14 cellular contexts compared by ENCODE assay signal in the genomic region with DNA sequence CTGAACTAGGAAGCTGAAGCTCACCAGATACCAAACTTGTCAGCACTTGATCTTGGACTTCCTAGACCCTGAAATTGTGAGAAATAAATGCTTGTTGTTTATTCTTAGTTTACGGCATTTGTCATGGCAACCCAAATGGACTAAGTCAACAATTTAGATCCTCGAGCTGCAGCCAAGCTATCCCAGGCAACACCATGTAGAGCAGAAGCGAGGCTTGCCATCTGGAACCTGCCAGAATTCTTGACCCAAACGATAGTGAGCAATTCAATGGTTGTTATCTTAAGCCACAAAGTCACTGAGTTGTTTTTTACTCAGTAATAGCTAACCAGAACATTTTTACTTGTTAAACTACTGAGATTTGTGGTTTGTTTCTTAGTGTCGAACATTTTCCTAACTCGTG.
A peak's percentile ranks its signal among the peaks of the same experiment; 100 is the strongest.
DNase-seq lines count a peak whose midpoint lies in the region; ATAC-seq, FAIRE-seq and TF ChIP-seq lines count a peak whose summit lies in the region.
"Had no signal": no experiment of that assay in that cellular context is flagged by ENCODE, and none has a peak within 500 bp of the region (broad histone marks: within the 10 kb centered on the region; RNA-seq: fewer than 3 reads in every experiment).

No MANE protein-coding gene starts in this region.

- no peak overlapping the region for H3K4ac ChIP-seq in H1 (replicated peaks; ENCODE audit: insufficient read length, low read depth, low read length)
- no peak overlapping the region for H3K4ac ChIP-seq in trophoblast cell (ENCODE audit: low read depth, low read length)

- H3K27ac ChIP-seq in right atrium auricular region (no peak overlapping the region), H1 (ENCODE audit: low read depth, low read length) (no peak overlapping the region), trophoblast cell (ENCODE audit: low read depth, low read length) (no peak overlapping the region)
- H3K27ac ChIP-seq: BLaER1 treated with 17β-estradiol and CSF1 and Interleukin-3, amounts not matched to agents 10 nM and 100 nM had no signal

- no peak overlapping the region for H2BK15ac ChIP-seq in H1 (ENCODE audit: low read length)

- no peak overlapping the region for H3K23ac ChIP-seq in H1 (ENCODE audit: insufficient read length)
- peak overlapping the region; percentile 81 for H3K23ac ChIP-seq in trophoblast cell (ENCODE audit: low read length)

- H2BK12ac ChIP-seq in H1 (ENCODE audit: low read depth, low read length) (no peak overlapping the region), trophoblast cell (ENCODE audit: low read length) (no peak overlapping the region)

- H2BK120ac ChIP-seq in H1 (replicated peaks; ENCODE audit: low read depth, low read length), result no peak overlapping the region
- no peak overlapping the region for H2BK120ac ChIP-seq in trophoblast cell (ENCODE audit: insufficient read depth, low read length, poor library complexity)

- no peak overlapping the region for H3K4me3 ChIP-seq in right atrium auricular region
- H3K4me3 ChIP-seq in H1 (ENCODE audit: extremely low read depth in 1 of 4, insufficient read depth in 2 of 4, low read depth in 3 of 4, low read length in 4 of 4), result no peak overlapping the region
- H3K4me3 ChIP-seq in trophoblast cell (ENCODE audit: low read depth, low read length), result no peak overlapping the region
- H3K4me3 ChIP-seq: BLaER1 treated with 17β-estradiol and CSF1 and Interleukin-3, amounts not matched to agents 10 nM and 100 nM; GM12878 had no signal

- TF ChIP-seq POLR2A in H1 (IDR thresholded peaks at IDR 0.05; ENCODE audit: control extremely low read depth in 1 of 2, low read depth in 2 of 2, low read length in 2 of 2), result no peak

- intact Hi-C loops in left cardiac atrium (cut with DNase I), result no loop called here

- H4K20me1 ChIP-seq in H1 (replicated peaks in 1 of 2; ENCODE audit: control insufficient read depth in 1 of 2, insufficient read depth in 2 of 2, low read length in 2 of 2), result no peaks in the 10 kb centered on the region
- H4K20me1 ChIP-seq: BLaER1 treated with 17β-estradiol and CSF1 and Interleukin-3, amounts not matched to agents 10 nM and 100 nM had no signal

- H3K4me1 ChIP-seq in right atrium auricular region (no peaks in the 10 kb centered on the region), H1 (replicated peaks in 1 of 4; ENCODE audit: control insufficient read depth in 3 of 4, insufficient read depth in 4 of 4, low read length in 3 of 4) (no peaks in the 10 kb centered on the region), trophoblast cell (ENCODE audit: control insufficient read depth in 1 of 2, insufficient read depth in 2 of 2, low read length in 2 of 2) (no peaks in the 10 kb centered on the region)
- H3K4me1 ChIP-seq: BLaER1 treated with 17β-estradiol and CSF1 and Interleukin-3, amounts not matched to agents 10 nM and 100 nM had no signal

- no peak for TF ChIP-seq EP300 in H1 (IDR thresholded peaks at IDR 0.05; ENCODE audit: borderline replicate concordance in 1 of 2, low read depth in 2 of 2, low read length in 2 of 2)

- no peak overlapping the region for H3K9ac ChIP-seq in H1 (replicated peaks in 1 of 4; ENCODE audit: extremely low read depth in 1 of 4, low read depth in 3 of 4, low read length in 3 of 4)
- H3K9ac ChIP-seq in trophoblast cell (ENCODE audit: low read length), result no peak overlapping the region
- H3K9ac ChIP-seq: BLaER1 treated with 17β-estradiol and CSF1 and Interleukin-3, amounts not matched to agents 10 nM and 100 nM had no signal

- H4K91ac ChIP-seq in H1 (replicated peaks; ENCODE audit: insufficient read length, low read length) (no peak overlapping the region), trophoblast cell (ENCODE audit: low read depth, low read length) (no peak overlapping the region)

- H2AFZ ChIP-seq in H1 (ENCODE audit: low read length) (0 out of 2 replicates have a peak overlapping the region, but pooled peaks have one; percentile 11), trophoblast cell (ENCODE audit: insufficient read depth, low read length, poor library complexity) (no peak overlapping the region)

- no peak overlapping the region for H2BK20ac ChIP-seq in H1 (ENCODE audit: low read length)

- H2BK5ac ChIP-seq in H1 (ENCODE audit: low read depth, low read length) (no peak overlapping the region), trophoblast cell (ENCODE audit: low read depth, low read length, poor library complexity) (no peak overlapping the region)

- DNase-seq in left cardiac atrium (no peak), right atrium auricular region (ENCODE audit: low spot score) (no peak), H1 (ENCODE audit: low read depth in 1 of 2, low spot score in 2 of 2) (no peak), medulla oblongata (ENCODE audit: extremely low spot score) (peak; percentile 2), trophoblast cell (no peak)
- DNase-seq: 8988T; CD4-positive, CD25-positive, alpha-beta regulatory T cell; DMS53; HCEC 1CT had no signal

- no peak overlapping the region for H3K56ac ChIP-seq in H1 (replicated peaks; ENCODE audit: insufficient read length, low read depth, low read length)

- ATAC-seq in left cardiac atrium (peak; percentile 61 to 76), GM18498 (IDR thresholded peaks at IDR 0.05; ENCODE audit: unreplicated experiment) (no peak), GM21619 (IDR thresholded peaks at IDR 0.05; ENCODE audit: unreplicated experiment) (no peak), HG03025 (IDR thresholded peaks at IDR 0.05; ENCODE audit: low FRiP score, unreplicated experiment) (no peak)
- ATAC-seq: GM12878 had no signal

- no peak overlapping the region for H4K5ac ChIP-seq in H1 (ENCODE audit: insufficient read length, low read depth, low read length)

- no peaks in the 10 kb centered on the region; the same call in 1 of the 2 replicates for H3K23me2 ChIP-seq in H1 (ENCODE audit: low read depth, low read length)

- H3K4me2 ChIP-seq in H1 (ENCODE audit: insufficient read depth in 1 of 2, low read depth in 2 of 2, low read length in 2 of 2), result no peak overlapping the region
- no peak overlapping the region for H3K4me2 ChIP-seq in trophoblast cell (ENCODE audit: low read length)
- H3K4me2 ChIP-seq: BLaER1 treated with 17β-estradiol and CSF1 and Interleukin-3, amounts not matched to agents 10 nM and 100 nM had no signal

- no peaks in the 10 kb centered on the region for H3K79me1 ChIP-seq in H1 (ENCODE audit: low read depth, low read length)
- H3K79me1 ChIP-seq in trophoblast cell (ENCODE audit: low read length), result no peaks in the 10 kb centered on the region

- no peak overlapping the region for H4K12ac ChIP-seq in trophoblast cell (ENCODE audit: low read depth, low read length)

- no peak for FAIRE-seq in H1 (lab: Jason Lieb, UNC)
- FAIRE-seq: GM12878 had no signal

- WGBS in H1 (ENCODE audit: extremely low coverage in 1 of 2, insufficient coverage in 1 of 2, insufficient read length in 1 of 2, insufficient replicate concordance in 2 of 2, low coverage in 1 of 2, low lambda C conversion rate in 2 of 2, missing lambda C conversion rate in 1 of 2), 2 experiments, result 92% methylated on average over 6 of the region's 6 CpGs; no CpG with 5 or more reads in 1 of the 2 experiments
- WGBS in trophoblast cell (ENCODE audit: extremely low coverage, insufficient coverage, insufficient read length), result no CpG with 5 or more reads among the region's 6 CpGs

- no peak overlapping the region for H2AK5ac ChIP-seq in H1 (ENCODE audit: low read depth, low read length)
- H2AK5ac ChIP-seq in trophoblast cell (ENCODE audit: low read length), result no peak overlapping the region

- TF ChIP-seq RAD21 in H1 (IDR thresholded peaks at IDR 0.05 in 1 of 2, conservative IDR thresholded peaks at IDR 0.05 in 1 of 2; ENCODE audit: low read depth in 2 of 2, low read length in 2 of 2), result no peak

- no peaks in the 10 kb centered on the region for H3K36me3 ChIP-seq in right atrium auricular region
- H3K36me3 ChIP-seq in H1 (ENCODE audit: control insufficient read depth in 2 of 4, insufficient read depth in 4 of 4, low read length in 3 of 4), result no peaks in the 10 kb centered on the region
- no peaks in the 10 kb centered on the region for H3K36me3 ChIP-seq in trophoblast cell (ENCODE audit: control insufficient read depth in 1 of 2, insufficient read depth in 2 of 2, low read length in 2 of 2)
- H3K36me3 ChIP-seq: BLaER1 treated with 17β-estradiol and CSF1 and Interleukin-3, amounts not matched to agents 10 nM and 100 nM had no signal

- CTCF ChIA-PET in H1 (lab: Charles Lee; ENCODE audit: partially characterized antibody), result no interaction called here

- no peak for TF ChIP-seq CTCF in right atrium auricular region (IDR thresholded peaks at IDR 0.05)
- no peak for TF ChIP-seq CTCF in H1 (IDR thresholded peaks at IDR 0.05; ENCODE audit: control extremely low read depth in 1 of 3, insufficient read depth in 1 of 3, low read depth in 1 of 3, low read length in 3 of 3)

- H3K18ac ChIP-seq in H1 (ENCODE audit: extremely low read depth, low read length) (no peak overlapping the region), trophoblast cell (ENCODE audit: low read length) (no peak overlapping the region)

- H3K9me3 ChIP-seq in right atrium auricular region (no peaks in the 10 kb centered on the region), H1 (ENCODE audit: insufficient read depth in 2 of 2, low read depth in 1 of 2, low read length in 1 of 2) (no peaks in the 10 kb centered on the region), trophoblast cell (ENCODE audit: insufficient read depth, low read depth, low read length) (no peaks in the 10 kb centered on the region)
- H3K9me3 ChIP-seq: BLaER1 treated with 17β-estradiol and CSF1 and Interleukin-3, amounts not matched to agents 10 nM and 100 nM had no signal

- H3K27me3 ChIP-seq in right atrium auricular region, result no peaks in the 10 kb centered on the region
- no peaks in the 10 kb centered on the region for H3K27me3 ChIP-seq in H1 (replicated peaks in 1 of 4; ENCODE audit: control insufficient read depth in 3 of 4, extremely low read depth in 1 of 4, insufficient read depth in 3 of 4, low read length in 3 of 4)
- H3K27me3 ChIP-seq in trophoblast cell (ENCODE audit: insufficient read depth, low read length), result no peaks in the 10 kb centered on the region
- H3K27me3 ChIP-seq: BLaER1 treated with 17β-estradiol and CSF1 and Interleukin-3, amounts not matched to agents 10 nM and 100 nM had no signal

- H3K79me2 ChIP-seq in H1 (ENCODE audit: control insufficient read depth in 1 of 2, insufficient read depth in 2 of 2, low read length in 2 of 2) (no peaks in the 10 kb centered on the region), trophoblast cell (ENCODE audit: control insufficient read depth, insufficient read depth, low read length, poor library complexity) (no peaks in the 10 kb centered on the region)

- H3K14ac ChIP-seq in H1 (ENCODE audit: insufficient read length), result no peak overlapping the region
- no peak overlapping the region for H3K14ac ChIP-seq in trophoblast cell (ENCODE audit: low read length)

- POLR2A ChIA-PET in H1 (lab: Charles Lee; ENCODE audit: partially characterized antibody), result no interaction called here

- H4K8ac ChIP-seq in H1 (ENCODE audit: extremely low read depth, insufficient read depth, low read length), result no peak overlapping the region
- H4K8ac ChIP-seq in trophoblast cell (ENCODE audit: low read depth, low read length), result no peak overlapping the region

TF ChIP-seq in H1, 55 proteins besides CTCF, POLR2A, EP300 and RAD21 (continues in another document):
- TF ChIP-seq JUN (IDR thresholded peaks at IDR 0.05; ENCODE audit: low read depth, low read length) (no peak), RNF2 (IDR thresholded peaks at IDR 0.05; ENCODE audit: borderline replicate concordance, low read depth, low read length, missing control alignments, poor library complexity, severe bottlenecking) (no peak)

Comparison
In these comparisons a context has a peak if more than half of its experiments do, and no peak if none do; other contexts are left out.
1. ATAC-seq: peak in left cardiac atrium (2 of 2); none in GM18498 (single experiment), GM21619 (single experiment) and HG03025 (single experiment).